9 cellular contexts compared by ENCODE assay signal in genomic region chr6:142013286-142013685, GRCh38.
DNase-seq lines count a peak whose midpoint lies in the region; ATAC-seq and TF ChIP-seq lines count a peak whose summit lies in the region.
"Had no signal": no experiment of that assay in that cellular context is flagged by ENCODE, and none has a peak within 500 bp of the region (broad histone marks: within the 10 kb centered on the region; RNA-seq: fewer than 3 reads in every experiment).

No MANE protein-coding gene starts in this region.

- no peaks in the 10 kb centered on the region for H4K20me1 ChIP-seq in SK-N-SH (ENCODE audit: insufficient read depth)

- ATAC-seq in GM18907 (IDR thresholded peaks at IDR 0.05; ENCODE audit: unreplicated experiment) = peak; percentile 97
- ATAC-seq in HG02870 (IDR thresholded peaks at IDR 0.05; ENCODE audit: unreplicated experiment) = peak; percentile 91
- ATAC-seq in left colon = no peak

- peak overlapping the region; percentile 56; the same call in 1 of the 2 replicates for H3K9ac ChIP-seq in SK-N-SH

- H2AFZ ChIP-seq in SK-N-SH (ENCODE audit: low read depth) = no peak overlapping the region

- intact Hi-C loops in left colon (cut with DNase I, micrococcal nuclease) = no loop called here
- intact Hi-C loops in activated T-helper 1 cell treated with anti-CD3 and anti-CD28 coated beads, Interleukin-12 subunit alpha, Interleukin-12 subunit beta, Interleukin-2, Interleukin-4 antibody, amounts not matched to agents 30 ng/mL and 10 ng/mL and 1 ng/mL, durations not matched to agents 14 hours and 24 hours and 36 hours (cut with micrococcal nuclease) = no loop called here

- TF ChIP-seq CTCF in SK-N-SH (IDR thresholded peaks at IDR 0.05) = no peak
- no peak for TF ChIP-seq CTCF in osteocyte (IDR thresholded peaks at IDR 0.05)

- POLR2A ChIA-PET in SK-N-SH (lab: Yijun Ruan, JAX) = no interaction called here

- peaks cover 5% of the 10 kb centered on the region; the same call in 1 of the 2 replicates for H3K9me3 ChIP-seq in SK-N-SH

- H3K4me1 ChIP-seq in SK-N-SH (ENCODE audit: control insufficient read depth in 1 of 2, insufficient read depth in 2 of 2, low read depth in 1 of 2, low read length in 1 of 2) = peaks cover 0 to 19% of the 10 kb centered on the region in 2 experiments; a peak in 3 of 4 replicates

- CTCF ChIA-PET in SK-N-SH (lab: Yijun Ruan, JAX) = no interaction called here

- peaks cover 52% of the 10 kb centered on the region for H3K4me1 Mint-ChIP-seq in osteocyte (ENCODE audit: unreplicated experiment)
- H3K4me1 Mint-ChIP-seq in activated T-helper 1 cell treated with anti-CD3 and anti-CD28 coated beads, Interleukin-12 subunit alpha, Interleukin-12 subunit beta, Interleukin-2, Interleukin-4 antibody, amounts not matched to agents 30 ng/mL and 10 ng/mL and 1 ng/mL, durations not matched to agents 14 hours and 24 hours and 36 hours (ENCODE audit: low read depth) = peaks cover 4% of the 10 kb centered on the region

- no peak for TF ChIP-seq RAD21 in SK-N-SH (IDR thresholded peaks at IDR 0.05; ENCODE audit: low read length)

- H3K27me3 ChIP-seq in SK-N-SH (ENCODE audit: insufficient read depth) = no peaks in the 10 kb centered on the region

- no peak overlapping the region for H3K4me3 ChIP-seq in SK-N-SH (ENCODE audit: low read depth in 2 of 2, low read length in 1 of 2)

- no peaks in the 10 kb centered on the region for H3K36me3 Mint-ChIP-seq in osteocyte (ENCODE audit: unreplicated experiment)
- no peaks in the 10 kb centered on the region for H3K36me3 Mint-ChIP-seq in activated T-helper 1 cell treated with anti-CD3 and anti-CD28 coated beads, Interleukin-12 subunit alpha, Interleukin-12 subunit beta, Interleukin-2, Interleukin-4 antibody, amounts not matched to agents 30 ng/mL and 10 ng/mL and 1 ng/mL, durations not matched to agents 14 hours and 24 hours and 36 hours (ENCODE audit: low read depth)

- H3K27ac ChIP-seq in SK-N-SH (ENCODE audit: low read depth in 2 of 2, low read length in 1 of 2) = peak overlapping the region in 1 of 2 experiments; percentile 100; a peak in 2 of 4 replicates

- H3K27ac Mint-ChIP-seq in osteocyte (ENCODE audit: unreplicated experiment) = peak overlapping the region; percentile 84
- H3K27ac Mint-ChIP-seq in activated T-helper 1 cell treated with anti-CD3 and anti-CD28 coated beads, Interleukin-12 subunit alpha, Interleukin-12 subunit beta, Interleukin-2, Interleukin-4 antibody, amounts not matched to agents 30 ng/mL and 10 ng/mL and 1 ng/mL, durations not matched to agents 14 hours and 24 hours and 36 hours = no peak overlapping the region

- H3K9me2 ChIP-seq in SK-N-SH = no peaks in the 10 kb centered on the region

- H3K27me3 Mint-ChIP-seq in osteocyte (ENCODE audit: unreplicated experiment) = no peaks in the 10 kb centered on the region
- peaks cover 1% of the 10 kb centered on the region for H3K27me3 Mint-ChIP-seq in activated T-helper 1 cell treated with anti-CD3 and anti-CD28 coated beads, Interleukin-12 subunit alpha, Interleukin-12 subunit beta, Interleukin-2, Interleukin-4 antibody, amounts not matched to agents 30 ng/mL and 10 ng/mL and 1 ng/mL, durations not matched to agents 14 hours and 24 hours and 36 hours (ENCODE audit: insufficient read depth)

- no peak for DNase-seq in SK-N-SH
- DNase-seq in osteocyte (ENCODE audit: extremely low spot score, unreplicated experiment) = no peak
- no peak for DNase-seq in NCI-H345 (lab: John Stamatoyannopoulos, UW)
- no peak for DNase-seq in left colon
- no peak for DNase-seq in activated effector memory CD4-positive, alpha-beta T cell treated with Interleukin-2 at 50 U/mL for 16 hours
- DNase-seq in activated T-helper 1 cell treated with anti-CD3 and anti-CD28 coated beads, Interleukin-12 subunit alpha, Interleukin-12 subunit beta, Interleukin-2, Interleukin-4 antibody, amounts not matched to agents 30 ng/mL and 10 ng/mL and 1 ng/mL, durations not matched to agents 14 hours and 24 hours and 36 hours (ENCODE audit: low spot score) = no peak
- DNase-seq: kidney had no signal

- H3K36me3 ChIP-seq in SK-N-SH (replicated peaks in 1 of 2; ENCODE audit: control insufficient read depth in 1 of 2, insufficient read depth in 2 of 2, low read length in 1 of 2) = peaks cover 0 to 2% of the 10 kb centered on the region in 2 experiments

- peaks cover 41% of the 10 kb centered on the region for H3F3A ChIP-seq in SK-N-SH (replicated peaks; ENCODE audit: insufficient read depth)

- H3K79me2 ChIP-seq in SK-N-SH (ENCODE audit: insufficient read depth) = peaks cover 75% of the 10 kb centered on the region

- peak in 1 of 2 experiments; percentile 83; a peak in 3 of 4 replicates for TF ChIP-seq EP300 in SK-N-SH (IDR thresholded peaks at IDR 0.05; ENCODE audit: borderline replicate concordance in 1 of 2, low read depth in 1 of 2, low read length in 1 of 2)

- peaks cover under 1% of the 10 kb centered on the region for H3K9me3 Mint-ChIP-seq in osteocyte (ENCODE audit: unreplicated experiment)
- H3K9me3 Mint-ChIP-seq in activated T-helper 1 cell treated with anti-CD3 and anti-CD28 coated beads, Interleukin-12 subunit alpha, Interleukin-12 subunit beta, Interleukin-2, Interleukin-4 antibody, amounts not matched to agents 30 ng/mL and 10 ng/mL and 1 ng/mL, durations not matched to agents 14 hours and 24 hours and 36 hours = no peaks in the 10 kb centered on the region

- H3K4me2 ChIP-seq in SK-N-SH = 0 out of 2 replicates have a peak overlapping the region, but pooled peaks have one; percentile 37

- H3K4me3 Mint-ChIP-seq in osteocyte (ENCODE audit: unreplicated experiment) = no peak overlapping the region
- H3K4me3 Mint-ChIP-seq in activated T-helper 1 cell treated with anti-CD3 and anti-CD28 coated beads, Interleukin-12 subunit alpha, Interleukin-12 subunit beta, Interleukin-2, Interleukin-4 antibody, amounts not matched to agents 30 ng/mL and 10 ng/mL and 1 ng/mL, durations not matched to agents 14 hours and 24 hours and 36 hours = no peak overlapping the region

TF ChIP-seq in SK-N-SH, 30 proteins besides CTCF, POLR2A, EP300 and RAD21 (continues in another document):
- no peak for TF ChIP-seq RFX5 (IDR thresholded peaks at IDR 0.05; ENCODE audit: low read length)
- peak; percentile 80; the same call in 1 of the 2 replicates for TF ChIP-seq MEF2A (IDR thresholded peaks at IDR 0.05; ENCODE audit: borderline replicate concordance, low read depth)
- peak; percentile 81 for TF ChIP-seq TEAD4 (IDR thresholded peaks at IDR 0.05; ENCODE audit: borderline replicate concordance, insufficient read depth)
- TF ChIP-seq SMC3 (IDR thresholded peaks at IDR 0.05; ENCODE audit: low read depth, low read length) = no peak
- TF ChIP-seq CHD2 (IDR thresholded peaks at IDR 0.05; ENCODE audit: low read length, partially characterized antibody) = no peak
- no peak for TF ChIP-seq FOXJ3 (CRISPR knock-in tag; IDR thresholded peaks at IDR 0.05)
- peak; percentile 93 for TF ChIP-seq FOSL2 (IDR thresholded peaks at IDR 0.05; ENCODE audit: borderline replicate concordance, low read depth)
- TF ChIP-seq RXRA (IDR thresholded peaks at IDR 0.05; ENCODE audit: borderline replicate concordance, low read depth) = peak; percentile 79
- TF ChIP-seq JUND (IDR thresholded peaks at IDR 0.05) = peak; percentile 94
- peak; percentile 57; the same call in 1 of the 2 replicates for TF ChIP-seq FOXM1 (IDR thresholded peaks at IDR 0.05; ENCODE audit: low read depth)
- no peak for TF ChIP-seq YY1 (IDR thresholded peaks at IDR 0.05; ENCODE audit: low read depth)
- TF ChIP-seq EZH2phosphoT487 (IDR thresholded peaks at IDR 0.05; ENCODE audit: borderline replicate concordance, low read depth) = no peak
- no peak for TF ChIP-seq GATA2 (CRISPR knock-in tag; IDR thresholded peaks at IDR 0.05)
- TF ChIP-seq ELF1 (IDR thresholded peaks at IDR 0.05) = peak; percentile 29; the same call in 1 of the 2 replicates
- TF ChIP-seq NFIC (IDR thresholded peaks at IDR 0.05; ENCODE audit: borderline replicate concordance) = peak; percentile 65
- no peak for TF ChIP-seq NRF1 (IDR thresholded peaks at IDR 0.05; ENCODE audit: low read depth, low read length)
- no peak for TF ChIP-seq MXI1 (IDR thresholded peaks at IDR 0.05; ENCODE audit: low read depth, low read length)
- TF ChIP-seq TCF12 (IDR thresholded peaks at IDR 0.05) = peak; percentile 85
- peak; percentile 31; the same call in 1 of the 2 replicates for TF ChIP-seq MAX (IDR thresholded peaks at IDR 0.05; ENCODE audit: low read depth)
- TF ChIP-seq PBX3 (IDR thresholded peaks at IDR 0.05) = peak; percentile 62
- TF ChIP-seq USF2 (IDR thresholded peaks at IDR 0.05; ENCODE audit: borderline replicate concordance, low read depth, low read length) = no peak
- no peak for TF ChIP-seq SIN3A (IDR thresholded peaks at IDR 0.05; ENCODE audit: borderline replicate concordance, low read depth, low read length)
- peak; percentile 45; the same call in 1 of the 2 replicates for TF ChIP-seq POLR2AphosphoS5 (IDR thresholded peaks at IDR 0.05; ENCODE audit: low read depth, low read length)
